In the genomic region with DNA sequence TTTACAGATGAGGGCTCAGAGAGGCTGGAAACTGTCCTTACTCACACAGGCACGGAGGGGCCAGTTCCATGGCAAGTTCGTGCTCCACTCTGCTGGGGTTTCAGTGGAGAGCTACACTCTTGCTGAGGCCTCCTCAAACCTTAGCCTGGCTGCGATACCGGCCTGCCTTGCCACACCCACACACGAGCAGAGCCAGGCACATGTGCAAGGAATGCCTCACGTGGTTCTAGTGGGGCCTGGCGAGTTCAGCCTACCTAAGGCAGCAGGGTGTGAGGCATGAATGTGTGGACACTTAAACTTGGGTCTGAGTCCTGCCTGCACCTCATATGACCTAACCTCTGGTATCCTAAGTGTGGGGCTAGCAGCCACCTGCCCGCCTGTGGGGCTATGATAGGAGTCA, we compare ENCODE assay signal across 2 cellular contexts.
TF ChIP-seq lines count a peak whose summit lies in the region.

No MANE protein-coding gene starts in this region.

TF ChIP-seq in K562, 482 proteins besides CTCF, POLR2A, EP300 and RAD21:
- TF ChIP-seq, protein P1, sequence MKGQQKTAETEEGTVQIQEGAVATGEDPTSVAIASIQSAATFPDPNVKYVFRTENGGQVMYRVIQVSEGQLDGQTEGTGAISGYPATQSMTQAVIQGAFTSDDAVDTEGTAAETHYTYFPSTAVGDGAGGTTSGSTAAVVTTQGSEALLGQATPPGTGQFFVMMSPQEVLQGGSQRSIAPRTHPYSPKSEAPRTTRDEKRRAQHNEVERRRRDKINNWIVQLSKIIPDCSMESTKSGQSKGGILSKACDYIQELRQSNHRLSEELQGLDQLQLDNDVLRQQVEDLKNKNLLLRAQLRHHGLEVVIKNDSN (CRISPR knock-in tag; IDR thresholded peaks at IDR 0.05): peak; percentile 71
- TF ChIP-seq, protein P2, sequence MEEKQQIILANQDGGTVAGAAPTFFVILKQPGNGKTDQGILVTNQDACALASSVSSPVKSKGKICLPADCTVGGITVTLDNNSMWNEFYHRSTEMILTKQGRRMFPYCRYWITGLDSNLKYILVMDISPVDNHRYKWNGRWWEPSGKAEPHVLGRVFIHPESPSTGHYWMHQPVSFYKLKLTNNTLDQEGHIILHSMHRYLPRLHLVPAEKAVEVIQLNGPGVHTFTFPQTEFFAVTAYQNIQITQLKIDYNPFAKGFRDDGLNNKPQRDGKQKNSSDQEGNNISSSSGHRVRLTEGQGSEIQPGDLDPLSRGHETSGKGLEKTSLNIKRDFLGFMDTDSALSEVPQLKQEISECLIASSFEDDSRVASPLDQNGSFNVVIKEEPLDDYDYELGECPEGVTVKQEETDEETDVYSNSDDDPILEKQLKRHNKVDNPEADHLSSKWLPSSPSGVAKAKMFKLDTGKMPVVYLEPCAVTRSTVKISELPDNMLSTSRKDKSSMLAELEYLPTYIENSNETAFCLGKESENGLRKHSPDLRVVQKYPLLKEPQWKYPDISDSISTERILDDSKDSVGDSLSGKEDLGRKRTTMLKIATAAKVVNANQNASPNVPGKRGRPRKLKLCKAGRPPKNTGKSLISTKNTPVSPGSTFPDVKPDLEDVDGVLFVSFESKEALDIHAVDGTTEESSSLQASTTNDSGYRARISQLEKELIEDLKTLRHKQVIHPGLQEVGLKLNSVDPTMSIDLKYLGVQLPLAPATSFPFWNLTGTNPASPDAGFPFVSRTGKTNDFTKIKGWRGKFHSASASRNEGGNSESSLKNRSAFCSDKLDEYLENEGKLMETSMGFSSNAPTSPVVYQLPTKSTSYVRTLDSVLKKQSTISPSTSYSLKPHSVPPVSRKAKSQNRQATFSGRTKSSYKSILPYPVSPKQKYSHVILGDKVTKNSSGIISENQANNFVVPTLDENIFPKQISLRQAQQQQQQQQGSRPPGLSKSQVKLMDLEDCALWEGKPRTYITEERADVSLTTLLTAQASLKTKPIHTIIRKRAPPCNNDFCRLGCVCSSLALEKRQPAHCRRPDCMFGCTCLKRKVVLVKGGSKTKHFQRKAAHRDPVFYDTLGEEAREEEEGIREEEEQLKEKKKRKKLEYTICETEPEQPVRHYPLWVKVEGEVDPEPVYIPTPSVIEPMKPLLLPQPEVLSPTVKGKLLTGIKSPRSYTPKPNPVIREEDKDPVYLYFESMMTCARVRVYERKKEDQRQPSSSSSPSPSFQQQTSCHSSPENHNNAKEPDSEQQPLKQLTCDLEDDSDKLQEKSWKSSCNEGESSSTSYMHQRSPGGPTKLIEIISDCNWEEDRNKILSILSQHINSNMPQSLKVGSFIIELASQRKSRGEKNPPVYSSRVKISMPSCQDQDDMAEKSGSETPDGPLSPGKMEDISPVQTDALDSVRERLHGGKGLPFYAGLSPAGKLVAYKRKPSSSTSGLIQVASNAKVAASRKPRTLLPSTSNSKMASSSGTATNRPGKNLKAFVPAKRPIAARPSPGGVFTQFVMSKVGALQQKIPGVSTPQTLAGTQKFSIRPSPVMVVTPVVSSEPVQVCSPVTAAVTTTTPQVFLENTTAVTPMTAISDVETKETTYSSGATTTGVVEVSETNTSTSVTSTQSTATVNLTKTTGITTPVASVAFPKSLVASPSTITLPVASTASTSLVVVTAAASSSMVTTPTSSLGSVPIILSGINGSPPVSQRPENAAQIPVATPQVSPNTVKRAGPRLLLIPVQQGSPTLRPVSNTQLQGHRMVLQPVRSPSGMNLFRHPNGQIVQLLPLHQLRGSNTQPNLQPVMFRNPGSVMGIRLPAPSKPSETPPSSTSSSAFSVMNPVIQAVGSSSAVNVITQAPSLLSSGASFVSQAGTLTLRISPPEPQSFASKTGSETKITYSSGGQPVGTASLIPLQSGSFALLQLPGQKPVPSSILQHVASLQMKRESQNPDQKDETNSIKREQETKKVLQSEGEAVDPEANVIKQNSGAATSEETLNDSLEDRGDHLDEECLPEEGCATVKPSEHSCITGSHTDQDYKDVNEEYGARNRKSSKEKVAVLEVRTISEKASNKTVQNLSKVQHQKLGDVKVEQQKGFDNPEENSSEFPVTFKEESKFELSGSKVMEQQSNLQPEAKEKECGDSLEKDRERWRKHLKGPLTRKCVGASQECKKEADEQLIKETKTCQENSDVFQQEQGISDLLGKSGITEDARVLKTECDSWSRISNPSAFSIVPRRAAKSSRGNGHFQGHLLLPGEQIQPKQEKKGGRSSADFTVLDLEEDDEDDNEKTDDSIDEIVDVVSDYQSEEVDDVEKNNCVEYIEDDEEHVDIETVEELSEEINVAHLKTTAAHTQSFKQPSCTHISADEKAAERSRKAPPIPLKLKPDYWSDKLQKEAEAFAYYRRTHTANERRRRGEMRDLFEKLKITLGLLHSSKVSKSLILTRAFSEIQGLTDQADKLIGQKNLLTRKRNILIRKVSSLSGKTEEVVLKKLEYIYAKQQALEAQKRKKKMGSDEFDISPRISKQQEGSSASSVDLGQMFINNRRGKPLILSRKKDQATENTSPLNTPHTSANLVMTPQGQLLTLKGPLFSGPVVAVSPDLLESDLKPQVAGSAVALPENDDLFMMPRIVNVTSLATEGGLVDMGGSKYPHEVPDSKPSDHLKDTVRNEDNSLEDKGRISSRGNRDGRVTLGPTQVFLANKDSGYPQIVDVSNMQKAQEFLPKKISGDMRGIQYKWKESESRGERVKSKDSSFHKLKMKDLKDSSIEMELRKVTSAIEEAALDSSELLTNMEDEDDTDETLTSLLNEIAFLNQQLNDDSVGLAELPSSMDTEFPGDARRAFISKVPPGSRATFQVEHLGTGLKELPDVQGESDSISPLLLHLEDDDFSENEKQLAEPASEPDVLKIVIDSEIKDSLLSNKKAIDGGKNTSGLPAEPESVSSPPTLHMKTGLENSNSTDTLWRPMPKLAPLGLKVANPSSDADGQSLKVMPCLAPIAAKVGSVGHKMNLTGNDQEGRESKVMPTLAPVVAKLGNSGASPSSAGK (IDR thresholded peaks at IDR 0.05): peak; percentile 49; the same call in 1 of the 2 replicates
- no peak for TF ChIP-seq HDAC8 (tag; IDR thresholded peaks at IDR 0.05)
- TF ChIP-seq, protein P3, sequence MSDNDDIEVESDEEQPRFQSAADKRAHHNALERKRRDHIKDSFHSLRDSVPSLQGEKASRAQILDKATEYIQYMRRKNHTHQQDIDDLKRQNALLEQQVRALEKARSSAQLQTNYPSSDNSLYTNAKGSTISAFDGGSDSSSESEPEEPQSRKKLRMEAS (CRISPR knock-in tag; IDR thresholded peaks at IDR 0.05): peak; percentile 84
- TF ChIP-seq ZFX (CRISPR knock-in tag; IDR thresholded peaks at IDR 0.05): 0 out of 2 replicates have a peak, but pooled peaks have one; percentile 17
- TF ChIP-seq, protein P4, sequence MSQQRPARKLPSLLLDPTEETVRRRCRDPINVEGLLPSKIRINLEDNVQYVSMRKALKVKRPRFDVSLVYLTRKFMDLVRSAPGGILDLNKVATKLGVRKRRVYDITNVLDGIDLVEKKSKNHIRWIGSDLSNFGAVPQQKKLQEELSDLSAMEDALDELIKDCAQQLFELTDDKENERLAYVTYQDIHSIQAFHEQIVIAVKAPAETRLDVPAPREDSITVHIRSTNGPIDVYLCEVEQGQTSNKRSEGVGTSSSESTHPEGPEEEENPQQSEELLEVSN (IDR thresholded peaks at IDR 0.05; ENCODE audit: borderline replicate concordance in 1 of 2, extremely low read depth in 1 of 2, insufficient read depth in 1 of 2, insufficient read length in 1 of 2, low read depth in 1 of 2, low read length in 1 of 2, poor library complexity in 1 of 2, severe bottlenecking in 1 of 2): peak in 1 of 2 experiments; percentile 32
- no peak for TF ChIP-seq MBD2 (IDR thresholded peaks at IDR 0.05; ENCODE audit: borderline replicate concordance, low read depth)

TF ChIP-seq in HepG2, 621 proteins besides CTCF, POLR2A, EP300 and RAD21 (continues in another document):
- TF ChIP-seq, protein P5, sequence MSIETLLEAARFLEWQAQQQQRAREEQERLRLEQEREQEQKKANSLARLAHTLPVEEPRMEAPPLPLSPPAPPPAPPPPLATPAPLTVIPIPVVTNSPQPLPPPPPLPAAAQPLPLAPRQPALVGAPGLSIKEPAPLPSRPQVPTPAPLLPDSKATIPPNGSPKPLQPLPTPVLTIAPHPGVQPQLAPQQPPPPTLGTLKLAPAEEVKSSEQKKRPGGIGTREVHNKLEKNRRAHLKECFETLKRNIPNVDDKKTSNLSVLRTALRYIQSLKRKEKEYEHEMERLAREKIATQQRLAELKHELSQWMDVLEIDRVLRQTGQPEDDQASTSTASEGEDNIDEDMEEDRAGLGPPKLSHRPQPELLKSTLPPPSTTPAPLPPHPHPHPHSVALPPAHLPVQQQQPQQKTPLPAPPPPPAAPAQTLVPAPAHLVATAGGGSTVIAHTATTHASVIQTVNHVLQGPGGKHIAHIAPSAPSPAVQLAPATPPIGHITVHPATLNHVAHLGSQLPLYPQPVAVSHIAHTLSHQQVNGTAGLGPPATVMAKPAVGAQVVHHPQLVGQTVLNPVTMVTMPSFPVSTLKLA (IDR thresholded peaks at IDR 0.05): peak; percentile 66
- TF ChIP-seq SNAI1 (CRISPR knock-in tag; IDR thresholded peaks at IDR 0.05; ENCODE audit: borderline replicate concordance) (no peak), EEA1 (CRISPR knock-in tag; IDR thresholded peaks at IDR 0.05; ENCODE audit: borderline replicate concordance) (no peak), FOXA1 (IDR thresholded peaks at IDR 0.05) (no peak), FOXA1 (CRISPR knock-in tag; IDR thresholded peaks at IDR 0.05) (no peak)
- TF ChIP-seq, protein P6, sequence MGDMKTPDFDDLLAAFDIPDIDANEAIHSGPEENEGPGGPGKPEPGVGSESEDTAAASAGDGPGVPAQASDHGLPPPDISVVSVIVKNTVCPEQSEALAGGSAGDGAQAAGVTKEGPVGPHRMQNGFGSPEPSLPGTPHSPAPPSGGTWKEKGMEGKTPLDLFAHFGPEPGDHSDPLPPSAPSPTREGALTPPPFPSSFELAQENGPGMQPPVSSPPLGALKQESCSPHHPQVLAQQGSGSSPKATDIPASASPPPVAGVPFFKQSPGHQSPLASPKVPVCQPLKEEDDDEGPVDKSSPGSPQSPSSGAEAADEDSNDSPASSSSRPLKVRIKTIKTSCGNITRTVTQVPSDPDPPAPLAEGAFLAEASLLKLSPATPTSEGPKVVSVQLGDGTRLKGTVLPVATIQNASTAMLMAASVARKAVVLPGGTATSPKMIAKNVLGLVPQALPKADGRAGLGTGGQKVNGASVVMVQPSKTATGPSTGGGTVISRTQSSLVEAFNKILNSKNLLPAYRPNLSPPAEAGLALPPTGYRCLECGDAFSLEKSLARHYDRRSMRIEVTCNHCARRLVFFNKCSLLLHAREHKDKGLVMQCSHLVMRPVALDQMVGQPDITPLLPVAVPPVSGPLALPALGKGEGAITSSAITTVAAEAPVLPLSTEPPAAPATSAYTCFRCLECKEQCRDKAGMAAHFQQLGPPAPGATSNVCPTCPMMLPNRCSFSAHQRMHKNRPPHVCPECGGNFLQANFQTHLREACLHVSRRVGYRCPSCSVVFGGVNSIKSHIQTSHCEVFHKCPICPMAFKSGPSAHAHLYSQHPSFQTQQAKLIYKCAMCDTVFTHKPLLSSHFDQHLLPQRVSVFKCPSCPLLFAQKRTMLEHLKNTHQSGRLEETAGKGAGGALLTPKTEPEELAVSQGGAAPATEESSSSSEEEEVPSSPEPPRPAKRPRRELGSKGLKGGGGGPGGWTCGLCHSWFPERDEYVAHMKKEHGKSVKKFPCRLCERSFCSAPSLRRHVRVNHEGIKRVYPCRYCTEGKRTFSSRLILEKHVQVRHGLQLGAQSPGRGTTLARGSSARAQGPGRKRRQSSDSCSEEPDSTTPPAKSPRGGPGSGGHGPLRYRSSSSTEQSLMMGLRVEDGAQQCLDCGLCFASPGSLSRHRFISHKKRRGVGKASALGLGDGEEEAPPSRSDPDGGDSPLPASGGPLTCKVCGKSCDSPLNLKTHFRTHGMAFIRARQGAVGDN (CRISPR knock-in tag; IDR thresholded peaks at IDR 0.05): peak; percentile 31; the same call in 1 of the 2 replicates
- TF ChIP-seq, protein P7, sequence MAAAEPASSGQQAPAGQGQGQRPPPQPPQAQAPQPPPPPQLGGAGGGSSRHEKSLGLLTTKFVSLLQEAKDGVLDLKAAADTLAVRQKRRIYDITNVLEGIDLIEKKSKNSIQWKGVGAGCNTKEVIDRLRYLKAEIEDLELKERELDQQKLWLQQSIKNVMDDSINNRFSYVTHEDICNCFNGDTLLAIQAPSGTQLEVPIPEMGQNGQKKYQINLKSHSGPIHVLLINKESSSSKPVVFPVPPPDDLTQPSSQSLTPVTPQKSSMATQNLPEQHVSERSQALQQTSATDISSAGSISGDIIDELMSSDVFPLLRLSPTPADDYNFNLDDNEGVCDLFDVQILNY (CRISPR knock-in tag; conservative IDR thresholded peaks at IDR 0.05): no peak
- TF ChIP-seq, protein P8, sequence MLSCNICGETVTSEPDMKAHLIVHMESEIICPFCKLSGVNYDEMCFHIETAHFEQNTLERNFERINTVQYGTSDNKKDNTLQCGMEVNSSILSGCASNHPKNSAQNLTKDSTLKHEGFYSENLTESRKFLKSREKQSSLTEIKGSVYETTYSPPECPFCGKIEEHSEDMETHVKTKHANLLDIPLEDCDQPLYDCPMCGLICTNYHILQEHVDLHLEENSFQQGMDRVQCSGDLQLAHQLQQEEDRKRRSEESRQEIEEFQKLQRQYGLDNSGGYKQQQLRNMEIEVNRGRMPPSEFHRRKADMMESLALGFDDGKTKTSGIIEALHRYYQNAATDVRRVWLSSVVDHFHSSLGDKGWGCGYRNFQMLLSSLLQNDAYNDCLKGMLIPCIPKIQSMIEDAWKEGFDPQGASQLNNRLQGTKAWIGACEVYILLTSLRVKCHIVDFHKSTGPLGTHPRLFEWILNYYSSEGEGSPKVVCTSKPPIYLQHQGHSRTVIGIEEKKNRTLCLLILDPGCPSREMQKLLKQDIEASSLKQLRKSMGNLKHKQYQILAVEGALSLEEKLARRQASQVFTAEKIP (CRISPR knock-in tag; IDR thresholded peaks at IDR 0.05; ENCODE audit: borderline replicate concordance): no peak
- TF ChIP-seq, protein P9, sequence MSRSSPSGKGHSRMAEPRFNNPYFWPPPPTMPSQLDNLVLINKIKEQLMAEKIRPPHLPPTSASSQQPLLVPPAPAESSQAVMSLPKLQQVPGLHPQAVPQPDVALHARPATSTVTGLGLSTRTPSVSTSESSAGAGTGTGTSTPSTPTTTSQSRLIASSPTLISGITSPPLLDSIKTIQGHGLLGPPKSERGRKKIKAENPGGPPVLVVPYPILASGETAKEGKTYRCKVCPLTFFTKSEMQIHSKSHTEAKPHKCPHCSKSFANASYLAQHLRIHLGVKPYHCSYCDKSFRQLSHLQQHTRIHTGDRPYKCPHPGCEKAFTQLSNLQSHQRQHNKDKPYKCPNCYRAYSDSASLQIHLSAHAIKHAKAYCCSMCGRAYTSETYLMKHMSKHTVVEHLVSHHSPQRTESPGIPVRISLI (CRISPR knock-in tag; IDR thresholded peaks at IDR 0.05; ENCODE audit: borderline replicate concordance): no peak
- TF ChIP-seq, protein P10, sequence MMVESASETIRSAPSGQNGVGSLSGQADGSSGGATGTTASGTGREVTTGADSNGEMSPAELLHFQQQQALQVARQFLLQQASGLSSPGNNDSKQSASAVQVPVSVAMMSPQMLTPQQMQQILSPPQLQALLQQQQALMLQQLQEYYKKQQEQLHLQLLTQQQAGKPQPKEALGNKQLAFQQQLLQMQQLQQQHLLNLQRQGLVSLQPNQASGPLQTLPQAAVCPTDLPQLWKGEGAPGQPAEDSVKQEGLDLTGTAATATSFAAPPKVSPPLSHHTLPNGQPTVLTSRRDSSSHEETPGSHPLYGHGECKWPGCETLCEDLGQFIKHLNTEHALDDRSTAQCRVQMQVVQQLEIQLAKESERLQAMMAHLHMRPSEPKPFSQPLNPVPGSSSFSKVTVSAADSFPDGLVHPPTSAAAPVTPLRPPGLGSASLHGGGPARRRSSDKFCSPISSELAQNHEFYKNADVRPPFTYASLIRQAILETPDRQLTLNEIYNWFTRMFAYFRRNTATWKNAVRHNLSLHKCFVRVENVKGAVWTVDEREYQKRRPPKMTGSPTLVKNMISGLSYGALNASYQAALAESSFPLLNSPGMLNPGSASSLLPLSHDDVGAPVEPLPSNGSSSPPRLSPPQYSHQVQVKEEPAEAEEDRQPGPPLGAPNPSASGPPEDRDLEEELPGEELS (CRISPR knock-in tag; IDR thresholded peaks at IDR 0.05): no peak
